1 cellular context compared by ENCODE assay signal in genomic region chr20:13355386-13355785, GRCh38.
TF ChIP-seq lines count a peak whose summit lies in the region.

No MANE protein-coding gene starts in this region.

TF ChIP-seq in HepG2, 621 proteins besides CTCF, POLR2A, EP300 and RAD21 (continued from another document and continues in another):
- no peak for TF ChIP-seq ZNF646 (CRISPR knock-in tag; IDR thresholded peaks at IDR 0.05)
- TF ChIP-seq PBX2 (CRISPR knock-in tag; IDR thresholded peaks at IDR 0.05): no peak
- no peak for TF ChIP-seq ZNF501 (CRISPR knock-in tag; IDR thresholded peaks at IDR 0.05)
- TF ChIP-seq ZNF160 (CRISPR knock-in tag; IDR thresholded peaks at IDR 0.05): no peak
- no peak for TF ChIP-seq SP5 (CRISPR knock-in tag; IDR thresholded peaks at IDR 0.05; ENCODE audit: borderline replicate concordance, low read depth)
- no peak for TF ChIP-seq THAP11 (CRISPR knock-in tag; IDR thresholded peaks at IDR 0.05)
- TF ChIP-seq NFKB2 (CRISPR knock-in tag; IDR thresholded peaks at IDR 0.05; ENCODE audit: borderline replicate concordance): no peak
- no peak for TF ChIP-seq ATRX (CRISPR knock-in tag; IDR thresholded peaks at IDR 0.05; ENCODE audit: borderline replicate concordance)
- TF ChIP-seq HBP1 (CRISPR knock-in tag; IDR thresholded peaks at IDR 0.05; ENCODE audit: low read depth): no peak
- no peak for TF ChIP-seq SNAI1 (CRISPR knock-in tag; IDR thresholded peaks at IDR 0.05; ENCODE audit: borderline replicate concordance)
- TF ChIP-seq ZNF792 (CRISPR knock-in tag; IDR thresholded peaks at IDR 0.05): no peak
- no peak for TF ChIP-seq U2AF1 (optimal IDR thresholded peaks at IDR 0.05; ENCODE audit: low read depth, low read length)
- TF ChIP-seq CBX5 (CRISPR knock-in tag; IDR thresholded peaks at IDR 0.05; ENCODE audit: borderline replicate concordance): 0 out of 2 replicates have a peak, but pooled peaks have one; percentile 47
- no peak for TF ChIP-seq PHB2 (IDR thresholded peaks at IDR 0.05; ENCODE audit: partially characterized antibody)
- no peak for TF ChIP-seq ZNF816 (CRISPR knock-in tag; IDR thresholded peaks at IDR 0.05; ENCODE audit: borderline replicate concordance)
- no peak for TF ChIP-seq ZNF780A (CRISPR knock-in tag; IDR thresholded peaks at IDR 0.05)
- TF ChIP-seq RFXAP (CRISPR knock-in tag; IDR thresholded peaks at IDR 0.05; ENCODE audit: borderline replicate concordance): no peak
- TF ChIP-seq SOX13 (IDR thresholded peaks at IDR 0.05): no peak
- TF ChIP-seq SOX13 (CRISPR knock-in tag; conservative IDR thresholded peaks at IDR 0.05 in 1 of 2, IDR thresholded peaks at IDR 0.05 in 1 of 2): peak in 1 of 2 experiments; percentile 53; a peak in 2 of 4 replicates
- no peak for TF ChIP-seq TEAD2 (CRISPR knock-in tag; IDR thresholded peaks at IDR 0.05)
- no peak for TF ChIP-seq REXO4 (CRISPR knock-in tag; IDR thresholded peaks at IDR 0.05; ENCODE audit: borderline replicate concordance)
- 0 out of 2 replicates have a peak, but pooled peaks have one; percentile 31 for TF ChIP-seq ZBTB39 (CRISPR knock-in tag; IDR thresholded peaks at IDR 0.05)
- peak; percentile 42; the same call in 1 of the 2 replicates for TF ChIP-seq BCL6 (CRISPR knock-in tag; IDR thresholded peaks at IDR 0.05)
- no peak for TF ChIP-seq LCORL (IDR thresholded peaks at IDR 0.05)
- peak; percentile 31; the same call in 1 of the 2 replicates for TF ChIP-seq LCORL (CRISPR knock-in tag; IDR thresholded peaks at IDR 0.05)
- no peak for TF ChIP-seq NFE2L1 (CRISPR knock-in tag; IDR thresholded peaks at IDR 0.05; ENCODE audit: borderline replicate concordance)
- no peak for TF ChIP-seq RFX3 (CRISPR knock-in tag; IDR thresholded peaks at IDR 0.05)
- no peak for TF ChIP-seq SRF (IDR thresholded peaks at IDR 0.05; ENCODE audit: low read depth, low read length)
- TF ChIP-seq SMARCC2 (IDR thresholded peaks at IDR 0.05): no peak
- no peak for TF ChIP-seq REST (IDR thresholded peaks at IDR 0.05; ENCODE audit: borderline replicate concordance in 1 of 2, low read depth in 1 of 2, low read length in 2 of 2)
- no peak for TF ChIP-seq IKZF5 (CRISPR knock-in tag; IDR thresholded peaks at IDR 0.05)
- no peak for TF ChIP-seq RERE (CRISPR knock-in tag; IDR thresholded peaks at IDR 0.05; ENCODE audit: low read depth)
- no peak for TF ChIP-seq ZSCAN21 (CRISPR knock-in tag; IDR thresholded peaks at IDR 0.05; ENCODE audit: borderline replicate concordance)
